ENCODE assay signal across 8 cellular contexts in the genomic region with DNA sequence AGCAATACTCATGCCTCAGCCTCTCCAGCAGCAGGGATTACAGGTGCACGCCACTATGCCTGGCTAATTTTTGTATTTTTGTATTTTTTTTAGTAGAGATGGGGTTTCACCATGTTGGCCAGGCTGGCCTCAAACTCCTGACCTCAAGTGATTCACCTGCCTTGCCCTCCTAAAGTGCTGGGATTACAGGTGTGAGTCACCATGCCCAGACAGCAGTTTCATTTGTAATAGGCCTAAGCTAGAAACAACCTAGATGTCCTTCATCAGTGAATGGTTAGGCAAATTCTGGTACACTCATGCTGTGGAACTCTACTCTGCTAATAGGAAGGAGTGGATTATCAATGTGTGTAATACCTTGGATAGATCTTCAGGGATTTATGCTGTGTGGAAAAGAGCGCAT.
A peak's percentile ranks its signal among the peaks of the same experiment; 100 is the strongest.
DNase-seq lines count a peak whose midpoint lies in the region; ATAC-seq and TF ChIP-seq lines count a peak whose summit lies in the region.
"Not testable (repeated sequence)": the region's sequence is repeated elsewhere in the genome, so short reads cannot be mapped to it uniquely, and the experiment has no call there.

No MANE protein-coding gene starts in this region.

- H4K20me1 ChIP-seq in mammary epithelial cell (ENCODE audit: insufficient read depth, low read length) = not testable (repeated sequence)

- not testable (repeated sequence) for H3K27ac Mint-ChIP-seq in activated naive CD4-positive, alpha-beta T cell treated with anti-CD3 and anti-CD28 coated beads, Interleukin-2, amount 50 U/mL, for 72 hours
- H3K27ac Mint-ChIP-seq in stimulated activated naive CD8-positive, alpha-beta T cell treated with anti-CD3 and anti-CD28 coated beads, Interleukin-15, amount 100 ng/mL, for 72 hours = peak overlapping the region in 1 of 2 donors; percentile 60

- not testable (repeated sequence) for H3K4me2 ChIP-seq in mammary epithelial cell (ENCODE audit: insufficient read depth, low read depth, low read length)

- H3K9me3 ChIP-seq in mammary epithelial cell (replicated peaks; ENCODE audit: insufficient read depth, low read length) = not testable (repeated sequence)

- not testable (repeated sequence) for H3K27me3 ChIP-seq in mammary epithelial cell (ENCODE audit: insufficient read depth, low read length)

- CTCF ChIA-PET in mammary epithelial cell (lab: Charles Lee; ENCODE audit: low non-redundant PET) = not testable (repeated sequence)

- not testable (repeated sequence) for H3K36me3 ChIP-seq in mammary epithelial cell (ENCODE audit: insufficient read depth, low read length)

- ATAC-seq in HG02870 (IDR thresholded peaks at IDR 0.05; ENCODE audit: unreplicated experiment) = peak; percentile 45
- ATAC-seq in activated naive CD4-positive, alpha-beta T cell treated with anti-CD3 and anti-CD28 coated beads, Interleukin-2, amount 50 U/mL, for 72 hours = peak; percentile 37 to 98
- ATAC-seq in esophagus mucosa = peak; percentile 58
- ATAC-seq in stimulated activated naive CD8-positive, alpha-beta T cell treated with anti-CD3 and anti-CD28 coated beads, Interleukin-15, amount 100 ng/mL, for 72 hours = peak; percentile 74

- in situ Hi-C loops in mammary epithelial cell (cut with MboI; ENCODE audit: low sequenced_read_pairs in 2 of 2) = not testable (repeated sequence)

- peaks cover 18% of the 10 kb centered on the region in 2 donors for H3K36me3 Mint-ChIP-seq in activated naive CD4-positive, alpha-beta T cell treated with anti-CD3 and anti-CD28 coated beads, Interleukin-2, amount 50 U/mL, for 72 hours

- peaks cover 15 to 24% of the 10 kb centered on the region in 2 donors for H3K9me3 Mint-ChIP-seq in activated naive CD4-positive, alpha-beta T cell treated with anti-CD3 and anti-CD28 coated beads, Interleukin-2, amount 50 U/mL, for 72 hours
- H3K9me3 Mint-ChIP-seq in stimulated activated naive CD8-positive, alpha-beta T cell treated with anti-CD3 and anti-CD28 coated beads, Interleukin-15, amount 100 ng/mL, for 72 hours = peaks cover 19% of the 10 kb centered on the region in 2 donors

- H3K27me3 Mint-ChIP-seq in stimulated activated naive CD8-positive, alpha-beta T cell treated with anti-CD3 and anti-CD28 coated beads, Interleukin-15, amount 100 ng/mL, for 72 hours = not testable (repeated sequence)

- H3K4me3 ChIP-seq in mammary epithelial cell (replicated peaks in 1 of 3; ENCODE audit: insufficient read depth in 1 of 3, low read depth in 2 of 3, low read length in 3 of 3) = not testable (repeated sequence)

- DNase-seq in NK-92 treated with Interleukin-12 subunit alpha and Interleukin-12 subunit beta, amount 100 ng/mL, for 24 hours (lab: John Stamatoyannopoulos, UW) = peak; percentile 7
- DNase-seq in activated CD4-positive, alpha-beta T cell treated with anti-CD3 and anti-CD28 coated beads for 48 hours = peak; percentile 8
- not testable (repeated sequence) for DNase-seq in activated naive CD4-positive, alpha-beta T cell treated with anti-CD3 and anti-CD28 coated beads, Interleukin-2, amount 50 U/mL, for 72 hours (ENCODE audit: low spot score in 2 of 2)
- DNase-seq in mammary epithelial cell (peak; percentile 52), renal cortical epithelial cell (ENCODE audit: low read depth) (peak; percentile 37)
- peak; percentile 3 to 15 for DNase-seq in stimulated activated naive CD8-positive, alpha-beta T cell treated with anti-CD3 and anti-CD28 coated beads, Interleukin-15, amount 100 ng/mL, for 72 hours

- intact Hi-C loops in mammary epithelial cell (cut with micrococcal nuclease) = not testable (repeated sequence)

- not testable (repeated sequence) for H3K27ac ChIP-seq in mammary epithelial cell (ENCODE audit: insufficient read depth, low read depth, low read length)

- not testable (repeated sequence) for BruUV-seq in mammary epithelial cell (replicated peaks; lab: Mats Ljungman, UMichigan)

- not testable (repeated sequence) for TF ChIP-seq CTCF in mammary epithelial cell (conservative IDR thresholded peaks at IDR 0.05 in 1 of 2, IDR thresholded peaks at IDR 0.05 in 1 of 2; ENCODE audit: extremely low read depth in 1 of 2, insufficient read depth in 1 of 2, low read depth in 1 of 2, low read length in 2 of 2)

- WGBS in mammary epithelial cell (ENCODE audit: low coverage, missing lambda C conversion rate) = 83% methylated on average over 2 of the region's 2 CpGs

- H2AFZ ChIP-seq in mammary epithelial cell (ENCODE audit: low read depth, low read length) = not testable (repeated sequence)

- not testable (repeated sequence) for H3K4me3 Mint-ChIP-seq in stimulated activated naive CD8-positive, alpha-beta T cell treated with anti-CD3 and anti-CD28 coated beads, Interleukin-15, amount 100 ng/mL, for 72 hours

- H3K4me1 ChIP-seq in mammary epithelial cell (ENCODE audit: insufficient read depth, low read length) = not testable (repeated sequence)

- H3K9ac ChIP-seq in mammary epithelial cell (ENCODE audit: insufficient read depth, low read length) = not testable (repeated sequence)

- H3K4me1 Mint-ChIP-seq in stimulated activated naive CD8-positive, alpha-beta T cell treated with anti-CD3 and anti-CD28 coated beads, Interleukin-15, amount 100 ng/mL, for 72 hours = not testable (repeated sequence)

- not testable (repeated sequence) for H3K79me2 ChIP-seq in mammary epithelial cell (ENCODE audit: insufficient read depth, low read length)

- dilution Hi-C loops in mammary epithelial cell (cut with HindIII; ENCODE audit: low sequenced_read_pairs) = not testable (repeated sequence)
